In the genomic region with DNA sequence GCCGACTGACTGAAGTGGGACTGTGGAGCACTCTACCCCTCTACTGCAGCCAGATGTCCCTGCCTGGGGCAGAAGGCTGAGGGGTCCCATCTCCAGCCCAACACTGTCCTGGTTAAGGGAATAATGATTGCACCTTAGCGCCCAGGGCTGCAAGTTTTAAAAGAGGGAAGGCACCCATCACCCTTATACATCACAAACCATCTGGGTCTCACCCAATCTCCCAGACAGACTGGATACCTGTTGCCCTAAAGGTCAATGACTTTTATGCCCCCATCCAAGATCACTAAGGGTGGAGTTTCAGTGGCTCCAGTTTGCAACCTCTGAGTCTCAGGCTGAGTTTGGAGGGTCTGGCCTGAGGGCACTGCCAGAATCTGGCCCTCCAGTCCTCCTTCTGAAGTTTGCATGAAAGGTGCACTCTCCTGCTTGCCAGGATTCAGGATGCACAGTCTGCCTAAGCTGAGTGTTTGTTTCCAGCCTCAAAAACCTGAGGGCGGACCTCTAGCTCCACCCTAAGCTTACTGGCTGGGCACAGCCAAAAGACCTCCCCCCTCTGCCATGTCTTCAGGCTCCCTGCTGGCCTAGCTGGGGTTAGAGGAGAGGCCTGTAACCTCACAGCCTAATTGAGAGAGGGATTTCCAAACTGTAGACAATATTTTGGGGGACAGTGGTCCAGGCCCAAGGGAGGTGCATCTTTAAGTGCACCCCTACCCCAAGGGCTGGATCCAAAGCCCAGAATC, we compare ENCODE assay signal across 23 cellular contexts. TPM values are rescaled to one million over a fixed set of nuclear protein-coding genes. Genes with fewer than 3 reads are reported as not detected.
DNase-seq lines count a peak whose midpoint lies in the region; ATAC-seq and TF ChIP-seq lines count a peak whose summit lies in the region.
"Had no signal": no experiment of that assay in that cellular context is flagged by ENCODE, and none has a peak within 500 bp of the region (broad histone marks: within the 10 kb centered on the region; RNA-seq: fewer than 3 reads in every experiment).

No MANE protein-coding gene starts in this region.

- ATAC-seq in GM18520 (IDR thresholded peaks at IDR 0.05; ENCODE audit: unreplicated experiment): no peak

- no peaks in the 10 kb centered on the region for H3K36me3 Mint-ChIP-seq in chondrocyte (ENCODE audit: low read depth)

- TF ChIP-seq RAD21 in Ishikawa (IDR thresholded peaks at IDR 0.05; ENCODE audit: low read depth): no peak

- H3K4me1 ChIP-seq in iPS-15b (ENCODE audit: control insufficient read depth, insufficient read depth, low read length) (peaks cover 4% of the 10 kb centered on the region), osteoblast (ENCODE audit: insufficient read depth, low read length) (peaks cover 4% of the 10 kb centered on the region)

- H3K9ac ChIP-seq in iPS-15b (ENCODE audit: low read depth, low read length): no peak overlapping the region
- H3K9ac ChIP-seq: BLaER1 treated with 17β-estradiol and CSF1 and Interleukin-3, amounts not matched to agents 10 nM and 100 nM had no signal

- peaks cover 39% of the 10 kb centered on the region for H3K4me1 Mint-ChIP-seq in chondrocyte (ENCODE audit: low read depth)

- H3K4me2 ChIP-seq in osteoblast (ENCODE audit: insufficient read depth, low read length): no peak overlapping the region
- H3K4me2 ChIP-seq: BLaER1 treated with 17β-estradiol and CSF1 and Interleukin-3, amounts not matched to agents 10 nM and 100 nM had no signal

- H3K27ac Mint-ChIP-seq in chondrocyte (ENCODE audit: unreplicated experiment): no peak overlapping the region
- H3K27ac Mint-ChIP-seq: T-helper 2 cell treated with Interferon-gamma antibody and Interleukin-4, amounts not matched to agents 5 μg/mL and 100 μg/mL, for 36 hours had no signal

- H3K4me3 ChIP-seq in AG10803 (ENCODE audit: low read length): peak overlapping the region; percentile 96
- H3K4me3 ChIP-seq in iPS-15b (ENCODE audit: low read depth, low read length): peak overlapping the region; percentile 4
- H3K4me3 ChIP-seq in osteoblast (ENCODE audit: insufficient read depth, low read length): no peak overlapping the region
- H3K4me3 ChIP-seq: ascending aorta; BLaER1 treated with 17β-estradiol and CSF1 and Interleukin-3, amounts not matched to agents 10 nM and 100 nM; MG63 had no signal

- no peaks in the 10 kb centered on the region for H3K9me3 Mint-ChIP-seq in chondrocyte (ENCODE audit: low read depth)
- H3K9me3 Mint-ChIP-seq: central memory CD8-positive, alpha-beta T cell; T-helper 2 cell treated with Interferon-gamma antibody and Interleukin-4, amounts not matched to agents 5 μg/mL and 100 μg/mL, for 36 hours had no signal

- no peak overlapping the region for H3K27ac ChIP-seq in osteoblast (ENCODE audit: low read depth, low read length)
- H3K27ac ChIP-seq: ascending aorta; BLaER1 treated with 17β-estradiol and CSF1 and Interleukin-3, amounts not matched to agents 10 nM and 100 nM; neutrophil had no signal

- H3K36me3 ChIP-seq in iPS-15b (ENCODE audit: control insufficient read depth, insufficient read depth, low read length): no peaks in the 10 kb centered on the region
- H3K36me3 ChIP-seq in osteoblast (ENCODE audit: insufficient read depth, low read length): no peaks in the 10 kb centered on the region
- H3K36me3 ChIP-seq: ascending aorta; BLaER1 treated with 17β-estradiol and CSF1 and Interleukin-3, amounts not matched to agents 10 nM and 100 nM; MG63; neutrophil had no signal

- no peak overlapping the region for H3K4me3 Mint-ChIP-seq in chondrocyte (ENCODE audit: unreplicated experiment)
- H3K4me3 Mint-ChIP-seq: central memory CD8-positive, alpha-beta T cell; T-helper 2 cell treated with Interferon-gamma antibody and Interleukin-4, amounts not matched to agents 5 μg/mL and 100 μg/mL, for 36 hours had no signal

- no peaks in the 10 kb centered on the region for H4K20me1 ChIP-seq in osteoblast (ENCODE audit: insufficient read depth, low read length)

- TF ChIP-seq EP300 in Ishikawa (IDR thresholded peaks at IDR 0.05; ENCODE audit: borderline replicate concordance): no peak

- H3K9me3 ChIP-seq in iPS-15b (ENCODE audit: control insufficient read depth, insufficient read depth, low read length) (no peaks in the 10 kb centered on the region), osteoblast (ENCODE audit: low read depth, low read length) (no peaks in the 10 kb centered on the region)
- H3K9me3 ChIP-seq: ascending aorta, MG63, neutrophil had no signal

- H3K27me3 ChIP-seq in iPS-15b (ENCODE audit: control insufficient read depth, insufficient read depth, low read length) (peaks cover 95% of the 10 kb centered on the region), osteoblast (ENCODE audit: insufficient read depth, low read length) (peaks cover 81% of the 10 kb centered on the region)

- no peaks in the 10 kb centered on the region for H3K79me2 ChIP-seq in osteoblast (ENCODE audit: insufficient read depth, low read length)

- DNase-seq in AG10803 (ENCODE audit: low read depth) (no peak), osteoblast (ENCODE audit: insufficient read length, low spot score, missing footprints) (peak; percentile 66), NCI-H1930 (lab: John Stamatoyannopoulos, UW) (no peak), HuH-7 (ENCODE audit: low spot score) (no peak), chondrocyte (ENCODE audit: low spot score) (no peak)
- DNase-seq: activated CD4-positive, alpha-beta T cell treated with anti-CD3 and anti-CD28 coated beads for 4 hours; activated naive CD4-positive, alpha-beta T cell treated with anti-CD3 and anti-CD28 coated beads, Interleukin-2, amount 50 U/mL, for 16 hours; Calu3; EL; KBM-7; MG63; NCI-H1417 had no signal

- no peak for TF ChIP-seq CTCF in AG10803 (conservative IDR thresholded peaks at IDR 0.05; ENCODE audit: low read length)
- no peak for TF ChIP-seq CTCF in osteoblast (IDR thresholded peaks at IDR 0.05; ENCODE audit: extremely low read depth, low read depth, low read length)
- no peak for TF ChIP-seq CTCF in chondrocyte (IDR thresholded peaks at IDR 0.05)

- no peak overlapping the region for H2AFZ ChIP-seq in osteoblast (ENCODE audit: low read length)

- H3K27me3 Mint-ChIP-seq in chondrocyte (ENCODE audit: low read depth): peaks cover 54% of the 10 kb centered on the region

TF ChIP-seq in Ishikawa, 13 proteins besides CTCF, POLR2A, EP300 and RAD21:
- TF ChIP-seq YY1 (IDR thresholded peaks at IDR 0.05; ENCODE audit: low read depth) (0 out of 2 replicates have a peak, but pooled peaks have one; percentile 27), CEBPB (IDR thresholded peaks at IDR 0.05) (no peak)

RNA-seq across cellular contexts. Expression of a gene that starts 2.5 kb away (rescaled TPM):
- total RNA-seq in osteoblast: 0.88 and 1.4 TPM in 2 replicates
- total RNA-seq in chondrocyte: 4.7 TPM in 1 of 3 replicates, not detected in the others
- total RNA-seq: ascending aorta, Calu3, HT-29, liver, pulmonary artery endothelial cell had no signal
